In the genomic region with DNA sequence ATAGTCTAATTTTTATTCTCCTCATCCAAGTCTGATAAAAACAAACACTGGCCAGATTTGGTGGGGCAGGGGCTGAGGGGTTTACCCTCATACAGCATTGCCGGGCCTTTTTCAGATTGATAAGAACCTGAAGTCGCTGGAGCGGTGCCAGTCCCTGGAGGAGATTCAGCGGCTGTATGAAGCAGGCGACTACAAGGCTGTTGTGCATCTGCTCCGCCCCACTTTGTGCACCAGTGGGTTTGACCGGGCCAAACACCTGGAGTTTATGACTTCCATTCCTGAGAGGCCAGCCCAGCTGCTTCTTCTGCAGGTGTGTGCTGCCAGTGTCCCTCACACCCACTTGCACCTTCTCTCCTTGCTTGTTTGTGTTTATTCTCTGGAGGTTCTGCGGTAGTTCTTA, we compare ENCODE assay signal across 16 cellular contexts. TPM values are rescaled to one million over a fixed set of nuclear protein-coding genes. Genes with fewer than 3 reads are reported as not detected.
DNase-seq lines count a peak whose midpoint lies in the region; ATAC-seq and TF ChIP-seq lines count a peak whose summit lies in the region.
"Had no signal": no experiment of that assay in that cellular context is flagged by ENCODE, and none has a peak within 500 bp of the region (broad histone marks: within the 10 kb centered on the region; RNA-seq: fewer than 3 reads in every experiment).

No MANE protein-coding gene starts in this region.

- H2AFZ ChIP-seq in MM.1S (ENCODE audit: low read length), result no peak overlapping the region

- DNase-seq in NCI-H2196 (lab: John Stamatoyannopoulos, UW; ENCODE audit: unreplicated experiment), result peak; percentile 45
- no peak for DNase-seq in NCI-H2196 treated with DMSO at 0.1 percent for 48 hours (lab: John Stamatoyannopoulos, UW; ENCODE audit: unreplicated experiment)
- DNase-seq in MM.1S, result peak; percentile 20
- DNase-seq in SHP77 treated with DMSO at 0.1 percent for 48 hours (lab: John Stamatoyannopoulos, UW), result peak; percentile 18
- no peak for DNase-seq in stimulated activated effector memory CD8-positive, alpha-beta T cell treated with anti-CD3 and anti-CD28 coated beads, Interleukin-12 subunit alpha, Interleukin-12 subunit beta, amount 100 ng/mL, for 72 hours (ENCODE audit: low spot score in 2 of 2)
- no peak for DNase-seq in chondrocyte (ENCODE audit: low spot score)
- DNase-seq in NOMO-1 (lab: John Stamatoyannopoulos, UW; ENCODE audit: unreplicated experiment in 2 of 2), result no peak
- no peak for DNase-seq in activated naive CD8-positive, alpha-beta T cell treated with anti-CD3 and anti-CD28 coated beads, Interleukin-2, amount 50 U/mL, for 24 hours
- DNase-seq: activated CD8-positive, alpha-beta T cell treated with anti-CD3 and anti-CD28 coated beads for 36 hours; amniotic stem cell; endodermal cell; KBM-7; NCI-H1417 treated with DMSO at 0.1 percent for 48 hours; stimulated activated CD4-positive, alpha-beta T cell treated with anti-CD3 and anti-CD28 coated beads, Interleukin-4, amount 100 ng/mL, for 1 hour; trophoblast cell had no signal

- no peaks in the 10 kb centered on the region for H3K9me2 ChIP-seq in MM.1S (replicated peaks; ENCODE audit: insufficient read depth, low read length)

- H3K36me3 ChIP-seq in MM.1S (replicated peaks; ENCODE audit: insufficient read depth, low read length), result peaks cover 3% of the 10 kb centered on the region; the same call in 1 of the 2 replicates

- peaks cover 12% of the 10 kb centered on the region; the same call in 1 of the 2 replicates for H3K79me2 ChIP-seq in MM.1S (ENCODE audit: low read length)

- H3K27me3 ChIP-seq in MM.1S (replicated peaks; ENCODE audit: insufficient read depth, low read length), result no peaks in the 10 kb centered on the region

- TF ChIP-seq CTCF in MM.1S (IDR thresholded peaks at IDR 0.05; ENCODE audit: low read length) (no peak), chondrocyte (IDR thresholded peaks at IDR 0.05) (no peak)

- H3K9me3 ChIP-seq in MM.1S (replicated peaks; ENCODE audit: insufficient read depth, low read length), result no peaks in the 10 kb centered on the region

- H3K27ac ChIP-seq in MM.1S (ENCODE audit: low read length), result no peak overlapping the region

- no peak for ATAC-seq in stimulated activated effector memory CD8-positive, alpha-beta T cell treated with anti-CD3 and anti-CD28 coated beads, Interleukin-12 subunit alpha, Interleukin-12 subunit beta, amount 100 ng/mL, for 72 hours
- ATAC-seq in activated naive CD8-positive, alpha-beta T cell treated with anti-CD3 and anti-CD28 coated beads, Interleukin-2, amount 50 U/mL, for 24 hours, result no peak
- ATAC-seq: activated CD8-positive, alpha-beta T cell treated with anti-CD3 and anti-CD28 coated beads for 36 hours had no signal

- H3K27ac Mint-ChIP-seq in stimulated activated effector memory CD8-positive, alpha-beta T cell treated with anti-CD3 and anti-CD28 coated beads, Interleukin-12 subunit alpha, Interleukin-12 subunit beta, amount 100 ng/mL, for 72 hours, result peak overlapping the region; percentile 50
- no peak overlapping the region for H3K27ac Mint-ChIP-seq in chondrocyte (ENCODE audit: unreplicated experiment)
- no peak overlapping the region for H3K27ac Mint-ChIP-seq in activated naive CD8-positive, alpha-beta T cell treated with anti-CD3 and anti-CD28 coated beads, Interleukin-2, amount 50 U/mL, for 24 hours
- H3K27ac Mint-ChIP-seq: endodermal cell had no signal

- no peaks in the 10 kb centered on the region for H4K20me1 ChIP-seq in MM.1S (ENCODE audit: insufficient read depth, low read length)

- H3K27me3 Mint-ChIP-seq in chondrocyte (ENCODE audit: low read depth), result no peaks in the 10 kb centered on the region
- no peaks in the 10 kb centered on the region for H3K27me3 Mint-ChIP-seq in activated naive CD8-positive, alpha-beta T cell treated with anti-CD3 and anti-CD28 coated beads, Interleukin-2, amount 50 U/mL, for 24 hours
- H3K27me3 Mint-ChIP-seq: activated CD8-positive, alpha-beta T cell treated with anti-CD3 and anti-CD28 coated beads for 36 hours; central memory CD8-positive, alpha-beta T cell had no signal

- H3K4me1 Mint-ChIP-seq in stimulated activated effector memory CD8-positive, alpha-beta T cell treated with anti-CD3 and anti-CD28 coated beads, Interleukin-12 subunit alpha, Interleukin-12 subunit beta, amount 100 ng/mL, for 72 hours, result peaks cover 15% of the 10 kb centered on the region
- no peaks in the 10 kb centered on the region for H3K4me1 Mint-ChIP-seq in chondrocyte (ENCODE audit: low read depth)
- peaks cover 31% of the 10 kb centered on the region for H3K4me1 Mint-ChIP-seq in activated naive CD8-positive, alpha-beta T cell treated with anti-CD3 and anti-CD28 coated beads, Interleukin-2, amount 50 U/mL, for 24 hours

- H3F3A ChIP-seq in MM.1S (ENCODE audit: insufficient read depth, low read length), result peaks cover 32% of the 10 kb centered on the region

- H3K9me3 Mint-ChIP-seq in stimulated activated effector memory CD8-positive, alpha-beta T cell treated with anti-CD3 and anti-CD28 coated beads, Interleukin-12 subunit alpha, Interleukin-12 subunit beta, amount 100 ng/mL, for 72 hours, result no peaks in the 10 kb centered on the region
- no peaks in the 10 kb centered on the region for H3K9me3 Mint-ChIP-seq in chondrocyte (ENCODE audit: low read depth)
- no peaks in the 10 kb centered on the region for H3K9me3 Mint-ChIP-seq in activated naive CD8-positive, alpha-beta T cell treated with anti-CD3 and anti-CD28 coated beads, Interleukin-2, amount 50 U/mL, for 24 hours
- H3K9me3 Mint-ChIP-seq: activated CD8-positive, alpha-beta T cell treated with anti-CD3 and anti-CD28 coated beads for 36 hours; central memory CD8-positive, alpha-beta T cell had no signal

- H3K4me2 ChIP-seq in MM.1S (ENCODE audit: low read depth, low read length), result no peak overlapping the region

- peaks cover 86% of the 10 kb centered on the region for H3K36me3 Mint-ChIP-seq in stimulated activated effector memory CD8-positive, alpha-beta T cell treated with anti-CD3 and anti-CD28 coated beads, Interleukin-12 subunit alpha, Interleukin-12 subunit beta, amount 100 ng/mL, for 72 hours
- H3K36me3 Mint-ChIP-seq in chondrocyte (ENCODE audit: low read depth), result peaks cover 32% of the 10 kb centered on the region
- H3K36me3 Mint-ChIP-seq in activated naive CD8-positive, alpha-beta T cell treated with anti-CD3 and anti-CD28 coated beads, Interleukin-2, amount 50 U/mL, for 24 hours (ENCODE audit: low read depth), result peaks cover 50% of the 10 kb centered on the region

- no peak overlapping the region for H3K4me3 Mint-ChIP-seq in stimulated activated effector memory CD8-positive, alpha-beta T cell treated with anti-CD3 and anti-CD28 coated beads, Interleukin-12 subunit alpha, Interleukin-12 subunit beta, amount 100 ng/mL, for 72 hours
- no peak overlapping the region for H3K4me3 Mint-ChIP-seq in chondrocyte (ENCODE audit: unreplicated experiment)
- H3K4me3 Mint-ChIP-seq in activated naive CD8-positive, alpha-beta T cell treated with anti-CD3 and anti-CD28 coated beads, Interleukin-2, amount 50 U/mL, for 24 hours, result no peak overlapping the region
- H3K4me3 Mint-ChIP-seq: activated CD8-positive, alpha-beta T cell treated with anti-CD3 and anti-CD28 coated beads for 36 hours; central memory CD8-positive, alpha-beta T cell; endodermal cell had no signal

- no peak overlapping the region for H3K9ac ChIP-seq in MM.1S (ENCODE audit: low read length)

- no peak overlapping the region for H3K4me3 ChIP-seq in MM.1S (ENCODE audit: low read length)

- peaks cover 52% of the 10 kb centered on the region for H3K4me1 ChIP-seq in MM.1S (ENCODE audit: low read length)

RNA-seq across cellular contexts. Expression of a gene that starts 55.8 kb away (rescaled TPM):
- 38.5 to 43.7 TPM (median 43.0 TPM) in 3 replicates for total RNA-seq in chondrocyte

Comparison
In these comparisons a context has a peak if more than half of its experiments do, and no peak if none do; other contexts are left out.
1. DNase-seq: peak in NCI-H2196 (single experiment), MM.1S (single experiment) and SHP77 treated with DMSO at 0.1 percent for 48 hours (single experiment); none in NCI-H2196 treated with DMSO at 0.1 percent for 48 hours (single experiment), stimulated activated effector memory CD8-positive, alpha-beta T cell treated with anti-CD3 and anti-CD28 coated beads, Interleukin-12 subunit alpha, Interleukin-12 subunit beta, amount 100 ng/mL, for 72 hours (0 of 2), chondrocyte (single experiment), NOMO-1 (0 of 2) and activated naive CD8-positive, alpha-beta T cell treated with anti-CD3 and anti-CD28 coated beads, Interleukin-2, amount 50 U/mL, for 24 hours (single experiment).